24 cellular contexts compared by ENCODE assay signal in genomic region chr11:22044126-22044525, GRCh38.
"Had no signal": no experiment of that assay in that cellular context is flagged by ENCODE, and none has a peak within 500 bp of the region (broad histone marks: within the 10 kb centered on the region; RNA-seq: fewer than 3 reads in every experiment).

No MANE protein-coding gene starts in this region.

- H2AFZ ChIP-seq: neural progenitor cell, parathyroid adenoma had no signal

- H3K27ac ChIP-seq: epithelial cell of prostate, esophagus muscularis mucosa, foreskin keratinocyte, gastroesophageal sphincter, heart right ventricle, left lung, neural progenitor cell, parathyroid adenoma, skin epidermis, spleen, testis, tibial artery had no signal

- DNase-seq: effector CD8-positive, alpha-beta T cell; endodermal cell; foreskin keratinocyte; heart right ventricle; hypothalamus; immature natural killer cell; islet precursor cell; left lung; mesenchymal stem cell; naive thymus-derived CD4-positive, alpha-beta T cell; right cardiac atrium; spleen; stimulated activated CD4-positive, alpha-beta T cell treated with anti-CD3 and anti-CD28 coated beads, Interleukin-4, amount 100 ng/mL, for 4 hours; stimulated activated naive CD8-positive, alpha-beta T cell treated with anti-CD3 and anti-CD28 coated beads, Interleukin-15, Interleukin-2, amounts not matched to agents 100 U/mL and 50 U/mL, for 24 hours; substantia nigra; testis; tibial artery had no signal

- H3K36me3 ChIP-seq: esophagus muscularis mucosa, gastroesophageal sphincter, heart right ventricle, left lung, neural progenitor cell, spleen, tibial artery had no signal

- H3K4me2 ChIP-seq: neural progenitor cell had no signal

- H3K4me1 ChIP-seq: esophagus muscularis mucosa, foreskin keratinocyte, gastroesophageal sphincter, heart right ventricle, left lung, parathyroid adenoma, spleen, testis, tibial artery had no signal

- ATAC-seq: foreskin keratinocyte; gastroesophageal sphincter; heart right ventricle; left lung; naive thymus-derived CD4-positive, alpha-beta T cell; right cardiac atrium; stimulated activated memory B cell treated with anti-CD40 and anti-IgM and Interleukin-4, amounts not matched to agents 10 μg/mL and 1 μg/mL and 100 μg/mL, for 72 hours; stimulated activated naive CD8-positive, alpha-beta T cell treated with anti-CD3 and anti-CD28 coated beads, Interleukin-15, Interleukin-2, amounts not matched to agents 100 U/mL and 50 U/mL, for 24 hours had no signal

- H3K27me3 ChIP-seq: esophagus muscularis mucosa, foreskin keratinocyte, gastroesophageal sphincter, heart right ventricle, left lung, neural progenitor cell, spleen, testis, tibial artery had no signal

- H3K79me2 ChIP-seq: parathyroid adenoma had no signal

- H3K4me3 ChIP-seq: esophagus muscularis mucosa, gastroesophageal sphincter, heart right ventricle, left lung, neural progenitor cell, skin epidermis, spleen, testis, tibial artery had no signal

- H3K9me3 ChIP-seq: esophagus muscularis mucosa, gastroesophageal sphincter, heart right ventricle, left lung, spleen, testis, tibial artery had no signal
